Comparison of ENCODE assay signal across 21 cellular contexts in the genomic region with DNA sequence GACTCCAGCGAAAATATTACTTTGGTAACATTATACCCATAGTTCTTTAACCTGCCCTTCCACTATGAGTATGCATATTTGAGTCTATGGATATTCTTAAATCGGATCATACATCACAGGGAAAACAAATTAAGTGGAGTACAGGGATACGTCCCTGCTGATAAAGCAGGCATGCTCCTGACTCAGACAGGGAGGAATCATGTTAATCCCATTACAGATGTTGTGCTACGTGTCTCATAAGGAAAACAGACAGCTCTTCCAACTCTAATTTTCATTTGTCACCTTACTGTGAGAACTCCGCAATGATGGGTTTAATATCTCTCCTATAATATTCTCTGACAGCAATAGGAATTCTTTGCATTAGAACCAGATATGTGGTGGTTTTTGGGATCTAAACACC.
"Had no signal": no experiment of that assay in that cellular context is flagged by ENCODE, and none has a peak within 500 bp of the region (broad histone marks: within the 10 kb centered on the region; RNA-seq: fewer than 3 reads in every experiment).

No MANE protein-coding gene starts in this region.

- H3K4me3 Mint-ChIP-seq: naive B cell; natural killer cell treated with Interleukin-12 subunit alpha and Interleukin-12 subunit beta and Interleukin-15 and Interleukin-18, amount 100 ng/mL, for 72 hours; neural progenitor cell; stimulated activated effector memory CD8-positive, alpha-beta T cell treated with anti-CD3 and anti-CD28 coated beads, Interleukin-12 subunit alpha, Interleukin-12 subunit beta, amount 100 ng/mL, for 72 hours had no signal

- H3K27ac ChIP-seq: dorsolateral prefrontal cortex, gastrocnemius medialis, lower lobe of right lung, neural progenitor cell, prostate gland, right atrium auricular region, stomach, thyroid gland had no signal

- H3K27me3 ChIP-seq: dorsolateral prefrontal cortex, gastrocnemius medialis, neural progenitor cell, right atrium auricular region, stomach, thyroid gland had no signal

- H3K4me2 ChIP-seq: neural progenitor cell had no signal

- H3K36me3 ChIP-seq: gastrocnemius medialis, lower lobe of right lung, neural progenitor cell, prostate gland, right atrium auricular region, stomach, thyroid gland had no signal

- H2AFZ ChIP-seq: neural progenitor cell had no signal

- H3K27ac Mint-ChIP-seq: naive B cell; natural killer cell treated with Interleukin-12 subunit alpha and Interleukin-12 subunit beta and Interleukin-15 and Interleukin-18, amount 100 ng/mL, for 72 hours; neural progenitor cell; stimulated activated effector memory CD8-positive, alpha-beta T cell treated with anti-CD3 and anti-CD28 coated beads, Interleukin-12 subunit alpha, Interleukin-12 subunit beta, amount 100 ng/mL, for 72 hours had no signal

- H3K4me3 ChIP-seq: dorsolateral prefrontal cortex, gastrocnemius medialis, lower lobe of right lung, mucosa of descending colon, neural progenitor cell, prostate gland, right atrium auricular region, stomach, thyroid gland had no signal

- DNase-seq: dorsolateral prefrontal cortex; effector CD4-positive, alpha-beta T cell; foreskin fibroblast; gastrocnemius medialis; head of caudate nucleus; left ventricle myocardium superior; lower lobe of right lung; mucosa of descending colon; naive B cell; stimulated activated CD4-positive, alpha-beta T cell treated with anti-CD3 and anti-CD28 coated beads, Interleukin-2, amount 100 ng/mL, for 24 hours; stimulated activated CD4-positive, alpha-beta T cell treated with anti-CD3 and anti-CD28 coated beads, Interleukin-4, amount 100 ng/mL, for 24 hours; stimulated activated naive CD4-positive, alpha-beta T cell treated with Interleukin-2 at 50 U/mL for 16 hours; stomach; thyroid gland; trophoblast cell had no signal

- H3K4me1 ChIP-seq: gastrocnemius medialis, lower lobe of right lung, neural progenitor cell, prostate gland, right atrium auricular region, stomach, thyroid gland had no signal

- H3K27me3 Mint-ChIP-seq: naive B cell; natural killer cell treated with Interleukin-12 subunit alpha and Interleukin-12 subunit beta and Interleukin-15 and Interleukin-18, amount 100 ng/mL, for 72 hours had no signal

- H3K9me3 Mint-ChIP-seq: neural progenitor cell had no signal

- H3K9ac ChIP-seq: neural progenitor cell had no signal

- H3K9me3 ChIP-seq: gastrocnemius medialis, lower lobe of right lung, mucosa of descending colon, prostate gland, right atrium auricular region, stomach, thyroid gland had no signal

- H3K4me1 Mint-ChIP-seq: naive B cell; neural progenitor cell; stimulated activated effector memory CD8-positive, alpha-beta T cell treated with anti-CD3 and anti-CD28 coated beads, Interleukin-12 subunit alpha, Interleukin-12 subunit beta, amount 100 ng/mL, for 72 hours had no signal

- H3K36me3 Mint-ChIP-seq: naive B cell; neural progenitor cell; stimulated activated effector memory CD8-positive, alpha-beta T cell treated with anti-CD3 and anti-CD28 coated beads, Interleukin-12 subunit alpha, Interleukin-12 subunit beta, amount 100 ng/mL, for 72 hours had no signal

- ATAC-seq: gastrocnemius medialis; left ventricle myocardium superior; lower lobe of right lung; mucosa of descending colon; natural killer cell treated with Interleukin-12 subunit alpha and Interleukin-12 subunit beta and Interleukin-15 and Interleukin-18, amount 100 ng/mL, for 72 hours; sciatic nerve; stimulated activated effector memory CD8-positive, alpha-beta T cell treated with anti-CD3 and anti-CD28 coated beads, Interleukin-12 subunit alpha, Interleukin-12 subunit beta, amount 100 ng/mL, for 72 hours had no signal
